24 cellular contexts compared by ENCODE assay signal in genomic region chr7:104136561-104136960, GRCh38.
"Had no signal": no experiment of that assay in that cellular context is flagged by ENCODE, and none has a peak within 500 bp of the region (broad histone marks: within the 10 kb centered on the region; RNA-seq: fewer than 3 reads in every experiment).

No MANE protein-coding gene starts in this region.

- H3K9me3 Mint-ChIP-seq: activated B cell treated with CpG ODN at 0.5 μM for 24 hours; activated naive CD4-positive, alpha-beta T cell treated with anti-CD3 and anti-CD28 coated beads, Interleukin-2, amount 50 U/mL, for 24 hours; T-cell had no signal

- DNase-seq: activated B cell treated with CpG ODN at 0.5 μM for 24 hours; activated CD4-positive, alpha-beta T cell treated with anti-CD3 and anti-CD28 coated beads for 1 hour; activated CD8-positive, alpha-beta memory T cell treated with anti-CD3 and anti-CD28 coated beads, Interleukin-2, amount 50 U/mL, for 4 hours; activated effector memory CD4-positive, alpha-beta T cell treated with Interleukin-2 at 50 U/mL for 16 hours; activated naive CD4-positive, alpha-beta T cell; activated T-cell treated with anti-CD3 and anti-CD28 coated beads, Interleukin-2, amount 50 U/mL, for 1 hour; amygdala; Kasumi-1; KBM-7; NCI-H1105 treated with DMSO at 0.1 percent for 48 hours; NCI-H1436 treated with DMSO at 0.1 percent for 48 hours; NCI-H187; NCI-H2081; NCI-H510A treated with DMSO at 0.1 percent for 48 hours; NCI-H69; NK-92 treated with Interleukin-12 subunit alpha and Interleukin-12 subunit beta, amount 100 ng/mL, for 24 hours; OCI-M1; RPMI8226; T-cell; T1000 had no signal

- H3K4me3 Mint-ChIP-seq: activated B cell treated with CpG ODN at 0.5 μM for 24 hours; activated naive CD4-positive, alpha-beta T cell treated with anti-CD3 and anti-CD28 coated beads, Interleukin-2, amount 50 U/mL, for 24 hours; brain; T-cell had no signal

- ATAC-seq: Panc1, Right ventricle myocardium inferior, T-cell had no signal

- H3K4me1 Mint-ChIP-seq: activated B cell treated with CpG ODN at 0.5 μM for 24 hours; activated naive CD4-positive, alpha-beta T cell treated with anti-CD3 and anti-CD28 coated beads, Interleukin-2, amount 50 U/mL, for 24 hours; brain; T-cell had no signal

- H3K27ac Mint-ChIP-seq: activated B cell treated with CpG ODN at 0.5 μM for 24 hours; activated naive CD4-positive, alpha-beta T cell treated with anti-CD3 and anti-CD28 coated beads, Interleukin-2, amount 50 U/mL, for 24 hours; brain; T-cell had no signal

- H3K27me3 Mint-ChIP-seq: activated B cell treated with CpG ODN at 0.5 μM for 24 hours; activated naive CD4-positive, alpha-beta T cell treated with anti-CD3 and anti-CD28 coated beads, Interleukin-2, amount 50 U/mL, for 24 hours; brain; T-cell had no signal
